ENCODE assay signal across 8 cellular contexts in genomic region chr12:88035907-88036289, GRCh38. TPM values are rescaled to one million over a fixed set of nuclear protein-coding genes. Genes with fewer than 3 reads are reported as not detected.
DNase-seq lines count a peak whose midpoint lies in the region; ATAC-seq and TF ChIP-seq lines count a peak whose summit lies in the region.

No MANE protein-coding gene starts in this region.

- peak overlapping the region; percentile 98 for H3K4me3 Mint-ChIP-seq in MCF 10A (ENCODE audit: unreplicated experiment)
- peak overlapping the region; percentile 98 for H3K4me3 Mint-ChIP-seq in memory B cell

- H3K9me3 Mint-ChIP-seq in MCF 10A (ENCODE audit: unreplicated experiment) = no peaks in the 10 kb centered on the region
- no peaks in the 10 kb centered on the region for H3K9me3 Mint-ChIP-seq in memory B cell

- no CpG with 5 or more reads among the region's 5 CpGs for WGBS in IMR-90 (ENCODE audit: extremely low coverage in 2 of 2, insufficient read length in 1 of 2), 2 experiments

- H4K8ac ChIP-seq in IMR-90 (ENCODE audit: low read depth in 2 of 2, low read length in 2 of 2) = peak overlapping the region; percentile 10 to 69; a peak in 3 of 4 replicates

- dilution Hi-C loops in IMR-90 (cut with HindIII; ENCODE audit: low sequenced_read_pairs, unreplicated experiment) = no loop called here

- no peaks in the 10 kb centered on the region; the same call in 1 of the 2 replicates for H3K36me3 ChIP-seq in IMR-90 (ENCODE audit: control insufficient read depth, insufficient read depth, low read length)

- H3K9ac ChIP-seq in IMR-90 (ENCODE audit: low read depth, low read length) = peak overlapping the region; percentile 86

- in situ Hi-C loops in IMR-90 (cut with MboI; ENCODE audit: low sequenced_read_pairs) = no loop called here

- H3K14ac ChIP-seq in IMR-90 (replicated peaks; ENCODE audit: low read depth, low read length) = peak overlapping the region; percentile 66

- BruUV-seq in IMR-90 (replicated peaks; lab: Mats Ljungman, UMichigan) (no TSS peak), MCF 10A (replicated peaks; lab: Mats Ljungman, UMichigan) (TSS peak; percentile 34)

- no peak overlapping the region for H3K18ac ChIP-seq in IMR-90 (ENCODE audit: low read depth, low read length)

- H3K36me3 Mint-ChIP-seq in MCF 10A (ENCODE audit: insufficient read depth, unreplicated experiment) (peaks cover 11% of the 10 kb centered on the region), memory B cell (no peaks in the 10 kb centered on the region)

- 0 out of 2 replicates have a peak overlapping the region, but pooled peaks have one; percentile 4 for H2AK5ac ChIP-seq in IMR-90 (ENCODE audit: low read depth, low read length)

- H3K23ac ChIP-seq in IMR-90 (ENCODE audit: low read depth, low read length) = peak overlapping the region; percentile 93

- H3K9me1 ChIP-seq in IMR-90 (ENCODE audit: insufficient read depth, low read length) = no peaks in the 10 kb centered on the region

- H3K4me1 Mint-ChIP-seq in MCF 10A (ENCODE audit: insufficient read depth, unreplicated experiment) = peaks cover 26% of the 10 kb centered on the region
- H3K4me1 Mint-ChIP-seq in memory B cell = peaks cover 14% of the 10 kb centered on the region

- H3K27me3 Mint-ChIP-seq in MCF 10A (ENCODE audit: insufficient read depth, unreplicated experiment) = no peaks in the 10 kb centered on the region
- no peaks in the 10 kb centered on the region for H3K27me3 Mint-ChIP-seq in memory B cell

- peak overlapping the region; percentile 99 for H2AFZ ChIP-seq in IMR-90 (replicated peaks; ENCODE audit: low read length, poor library complexity)

- no peaks in the 10 kb centered on the region for H3K9me3 ChIP-seq in IMR-90 (ENCODE audit: control insufficient read depth, insufficient read depth, low read length)

- H3K27ac ChIP-seq in IMR-90 (ENCODE audit: insufficient read depth, low read length) = peak overlapping the region; percentile 74

- peaks cover 3% of the 10 kb centered on the region; the same call in 1 of the 2 replicates for H3K4me1 ChIP-seq in IMR-90 (ENCODE audit: control insufficient read depth, insufficient read depth, low read length)

- no peak for TF ChIP-seq RAD21 in IMR-90 (IDR thresholded peaks at IDR 0.05; ENCODE audit: low read length)

- DNase-seq in IMR-90 (no peak), MCF 10A (ENCODE audit: unreplicated experiment) (peak; percentile 29), memory B cell (ENCODE audit: low spot score in 2 of 2) (no peak), HPDE6-E6E7 (ENCODE audit: extremely low spot score) (no peak), COR-L47 (lab: John Stamatoyannopoulos, UW) (no peak), ureter (ENCODE audit: low spot score) (no peak)

- H3K56ac ChIP-seq in IMR-90 (ENCODE audit: extremely low read depth, insufficient read depth, low read length) = peak overlapping the region; percentile 33

- H3K4me2 ChIP-seq in IMR-90 (ENCODE audit: low read depth, low read length) = peak overlapping the region; percentile 96

- H2BK20ac ChIP-seq in IMR-90 (ENCODE audit: low read depth, low read length) = no peak overlapping the region

- H3K4ac ChIP-seq in IMR-90 (ENCODE audit: low read depth, low read length) = peak overlapping the region; percentile 93

- H4K5ac ChIP-seq in IMR-90 (ENCODE audit: low read depth, low read length) = no peak overlapping the region

- ATAC-seq in GM21528 (IDR thresholded peaks at IDR 0.05; ENCODE audit: low FRiP score, unreplicated experiment) = peak; percentile 36
- ATAC-seq in IMR-90 (ENCODE audit: low read depth) = no peak; the same call in 1 of the 2 replicates
- no peak for ATAC-seq in memory B cell (ENCODE audit: low read depth)

- POLR2A ChIA-PET in IMR-90 (lab: Charles Lee; ENCODE audit: unreplicated experiment) = no interaction called here
- POLR2A ChIA-PET in MCF 10A (lab: Yijun Ruan, JAX) = interaction anchor here (0.9 to 2.3 kb wide), 7 partner anchors 10 to 106 kb away, joined by 3 to 5 read pairs (median 4); partner anchors contain the start of genes CEP290 and TMTC3

- CTCF ChIA-PET in IMR-90 (lab: Yijun Ruan, JAX) = no interaction called here
- CTCF ChIA-PET in MCF 10A (lab: Yijun Ruan, JAX) = interaction anchor here (0.8 kb wide), 1 partner anchor 19 kb away, joined by 4 read pairs; no protein-coding TSS in a partner anchor

- no peaks in the 10 kb centered on the region; the same call in 1 of the 2 replicates for H4K20me1 ChIP-seq in IMR-90 (ENCODE audit: insufficient read depth, low read length)

- no peak overlapping the region for H2BK15ac ChIP-seq in IMR-90 (ENCODE audit: low read depth, low read length)

- intact Hi-C loops in IMR-90 (cut with micrococcal nuclease) = no loop called here
- intact Hi-C loops in MCF 10A (cut with micrococcal nuclease) = no loop called here

- H3K27ac Mint-ChIP-seq in MCF 10A (ENCODE audit: low read depth, unreplicated experiment) = peak overlapping the region; percentile 93
- peak overlapping the region; percentile 94 for H3K27ac Mint-ChIP-seq in memory B cell

- TF ChIP-seq CTCF in IMR-90 (conservative IDR thresholded peaks at IDR 0.05; ENCODE audit: low read depth, low read length) (no peak), MCF 10A (IDR thresholded peaks at IDR 0.05; ENCODE audit: unreplicated experiment) (no peak)

- no peak for TF ChIP-seq POLR2A in IMR-90 (IDR thresholded peaks at IDR 0.05; ENCODE audit: low read depth, low read length)

- peak overlapping the region; percentile 86; the same call in 1 of the 2 replicates for H4K91ac ChIP-seq in IMR-90 (ENCODE audit: insufficient read depth, low read depth, low read length)

- peak overlapping the region; percentile 48 for H2AK9ac ChIP-seq in IMR-90 (replicated peaks; ENCODE audit: low read depth, low read length, poor library complexity)

- peak overlapping the region; percentile 80 for H2BK5ac ChIP-seq in IMR-90 (ENCODE audit: low read depth, low read length, poor library complexity, severe bottlenecking)

- peak overlapping the region; percentile 70 for H3K4me3 ChIP-seq in GM08714 (ENCODE audit: low read length)
- H3K4me3 ChIP-seq in IMR-90 (ENCODE audit: insufficient read depth, low read depth, low read length) = peak overlapping the region; percentile 93

- H3K27me3 ChIP-seq in IMR-90 (ENCODE audit: control insufficient read depth, insufficient read depth, low read length) = no peaks in the 10 kb centered on the region

- H3K79me1 ChIP-seq in IMR-90 (ENCODE audit: low read depth in 1 of 2, low read length in 2 of 2) = peaks cover 21 to 39% of the 10 kb centered on the region in 2 experiments; a peak in 3 of 4 replicates

- no peak overlapping the region for H2BK120ac ChIP-seq in IMR-90 (ENCODE audit: low read depth, low read length)

TF ChIP-seq in IMR-90, 13 proteins besides CTCF, POLR2A, EP300 and RAD21:
- TF ChIP-seq CEBPB (IDR thresholded peaks at IDR 0.05; ENCODE audit: low read depth, low read length) = no peak
- no peak for TF ChIP-seq BHLHE40 (IDR thresholded peaks at IDR 0.05; ENCODE audit: low read depth, low read length)
- TF ChIP-seq RCOR1 (IDR thresholded peaks at IDR 0.05; ENCODE audit: insufficient replicate concordance, low read length) = no peak
- no peak for TF ChIP-seq RFX5 (IDR thresholded peaks at IDR 0.05; ENCODE audit: low read depth, low read length)

RNA-seq across cellular contexts. Expression of gene C12orf50, which starts 6.7 kb away (rescaled TPM):
- not detected in 2 replicates for total RNA-seq in IMR-90 (2012; rRNA removed)
- not detected in 2 replicates for polyA plus RNA-seq in IMR-90 (2012; rRNA removed)
- not detected in 2 replicates for polyA plus RNA-seq in IMR-90 (2012; cell fraction: cytosol; rRNA removed)
- polyA plus RNA-seq in IMR-90 (2012; cell fraction: nucleus; rRNA removed; ENCODE audit: low replicate concordance) = 0.07 TPM in 1 of 2 replicates, not detected in the other
- 0.29 TPM in 1 of 2 replicates, not detected in the other for total RNA-seq in MCF 10A (2022)
- 0.10 TPM for total RNA-seq in ureter
